ENCODE assay signal across 20 cellular contexts in the genomic region with DNA sequence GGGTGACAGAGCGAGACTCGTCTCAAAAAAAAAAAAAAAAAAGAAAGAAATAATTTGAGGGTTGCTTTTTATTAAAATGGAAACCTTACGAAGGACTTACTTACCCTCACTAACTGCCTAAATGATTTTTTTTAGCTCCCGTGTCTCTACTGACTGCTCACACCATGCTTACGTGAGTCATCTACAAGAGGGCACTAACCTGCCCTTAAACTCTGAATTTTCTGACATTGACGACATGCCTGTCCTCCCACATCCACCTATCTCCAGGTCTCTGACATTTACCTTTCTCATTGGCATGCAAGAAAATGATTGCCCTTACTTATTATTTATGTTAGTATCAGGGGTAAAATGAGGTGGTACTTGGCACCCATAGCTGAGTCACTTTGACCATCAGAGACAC.
"Had no signal": no experiment of that assay in that cellular context is flagged by ENCODE, and none has a peak within 500 bp of the region (broad histone marks: within the 10 kb centered on the region; RNA-seq: fewer than 3 reads in every experiment).

No MANE protein-coding gene starts in this region.

- ATAC-seq: effector memory CD8-positive, alpha-beta T cell; esophagus mucosa; gastrocnemius medialis; heart right ventricle; left lung; left ventricle myocardium superior; lower lobe of right lung had no signal

- DNase-seq: colonic mucosa; cortex of kidney; effector CD8-positive, alpha-beta T cell; effector memory CD8-positive, alpha-beta T cell; endodermal cell; erythroblast; esophagus squamous epithelium; foreskin fibroblast; foreskin melanocyte; gastrocnemius medialis; glutamatergic neuron; heart right ventricle; hippocampal formation; left cardiac atrium; left lung; left ventricle myocardium superior; lower lobe of right lung; mesenchymal stem cell; midbrain had no signal
